28 cellular contexts compared by ENCODE assay signal in the genomic region with DNA sequence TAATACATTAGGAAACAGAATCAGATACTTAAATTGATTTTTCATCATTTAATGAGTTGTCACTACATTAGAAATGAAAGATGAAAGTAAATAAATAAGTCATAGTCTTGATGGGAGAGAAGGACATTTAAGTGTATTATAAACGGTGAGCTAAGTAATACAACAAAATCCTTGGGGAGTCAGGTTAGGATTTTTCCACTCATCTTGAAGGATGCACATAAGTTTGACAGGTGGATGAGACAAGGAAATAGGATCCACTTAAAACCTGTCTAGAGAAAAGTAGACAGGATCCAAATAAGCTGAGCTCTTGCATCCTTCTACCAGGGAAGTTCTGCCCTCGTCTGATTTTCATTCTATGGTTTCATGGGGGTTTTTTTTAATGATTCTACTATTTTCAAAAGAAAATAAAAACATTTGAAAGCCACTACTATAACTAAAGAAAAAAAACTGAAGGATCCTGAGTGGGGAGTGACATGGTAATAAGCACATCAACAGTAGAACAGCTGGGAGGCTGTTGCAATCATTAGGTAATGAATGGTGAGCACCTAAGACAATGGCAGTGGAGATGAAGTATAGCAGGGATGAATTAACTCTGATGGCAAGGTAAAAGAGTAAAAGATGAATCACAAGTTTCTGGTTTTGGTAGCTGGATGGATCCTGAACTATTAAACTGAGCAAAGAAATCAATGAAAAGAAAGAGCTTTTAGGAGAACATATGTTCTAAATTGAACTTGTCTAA. TPM values are rescaled to one million over a fixed set of nuclear protein-coding genes. Genes with fewer than 3 reads are reported as not detected.
"Had no signal": no experiment of that assay in that cellular context is flagged by ENCODE, and none has a peak within 500 bp of the region (broad histone marks: within the 10 kb centered on the region; RNA-seq: fewer than 3 reads in every experiment).

No MANE protein-coding gene starts in this region.

- H3K27ac ChIP-seq: ascending aorta, pancreas, prostate gland, sigmoid colon, upper lobe of right lung had no signal

- ATAC-seq: left cardiac atrium; left ventricle myocardium superior; pancreas; stimulated activated memory B cell treated with anti-CD40 and anti-IgM and Interleukin-4, amounts not matched to agents 10 μg/mL and 1 μg/mL and 100 μg/mL, for 72 hours; stimulated activated naive CD8-positive, alpha-beta T cell treated with anti-CD3 and anti-CD28 coated beads, Interleukin-15, amount 100 ng/mL, for 72 hours; upper lobe of right lung; WTC11 had no signal

- H3K36me3 Mint-ChIP-seq: WTC11 had no signal

- H3K27ac Mint-ChIP-seq: activated naive CD8-positive, alpha-beta T cell; brain; naive B cell; nephron progenitor cell; stimulated activated memory B cell treated with anti-CD40 and anti-IgM and Interleukin-4, amounts not matched to agents 10 μg/mL and 1 μg/mL and 100 μg/mL, for 72 hours; WTC11 had no signal

- H3K4me1 Mint-ChIP-seq: naive B cell, nephron progenitor cell had no signal

- H3K4me3 ChIP-seq: ascending aorta, pancreas, prostate gland, sigmoid colon, smooth muscle cell, upper lobe of right lung had no signal

- H3K4me3 Mint-ChIP-seq: activated naive CD8-positive, alpha-beta T cell; brain; naive B cell; nephron progenitor cell; stimulated activated memory B cell treated with anti-CD40 and anti-IgM and Interleukin-4, amounts not matched to agents 10 μg/mL and 1 μg/mL and 100 μg/mL, for 72 hours; stimulated activated naive CD8-positive, alpha-beta T cell treated with anti-CD3 and anti-CD28 coated beads, Interleukin-15, amount 100 ng/mL, for 72 hours; WTC11 had no signal

- DNase-seq: activated CD4-positive, alpha-beta T cell treated with anti-CD3 and anti-CD28 coated beads, Interleukin-2, amount 50 U/mL, for 4 hours; activated effector memory CD4-positive, alpha-beta T cell treated with Interleukin-2 at 50 U/mL for 16 hours; activated naive CD4-positive, alpha-beta T cell treated with Interleukin-2 at 50 U/mL for 16 hours; activated T-cell treated with anti-CD3 and anti-CD28 coated beads for 4 hours; cortex of kidney; islet precursor cell; left cardiac atrium; left ventricle myocardium superior; naive B cell; nephron progenitor cell; nucleus accumbens; pancreas; sigmoid colon; stimulated activated CD4-positive, alpha-beta T cell treated with anti-CD3 and anti-CD28 coated beads, Interleukin-1b, Interleukin-23, amount 100 ng/mL, for 48 hours; stimulated activated CD4-positive, alpha-beta T cell treated with anti-CD3 and anti-CD28 coated beads, Interleukin-4, amount 100 ng/mL, for 4 hours; stimulated activated CD8-positive, alpha-beta memory T cell treated with anti-CD3 and anti-CD28 coated beads, Interleukin-4, amount 100 ng/mL, for 48 hours; stimulated activated naive CD8-positive, alpha-beta T cell treated with anti-CD3 and anti-CD28 coated beads, Interleukin-15, amount 100 ng/mL, for 72 hours; substantia nigra; T-helper 2 cell; upper lobe of right lung had no signal

- H3K4me2 ChIP-seq: smooth muscle cell had no signal

- H3K36me3 ChIP-seq: ascending aorta, pancreas, prostate gland, sigmoid colon, upper lobe of right lung had no signal

- H3K27me3 ChIP-seq: ascending aorta, pancreas, sigmoid colon, upper lobe of right lung had no signal

- H3K27me3 Mint-ChIP-seq: activated naive CD8-positive, alpha-beta T cell; brain; stimulated activated naive CD8-positive, alpha-beta T cell treated with anti-CD3 and anti-CD28 coated beads, Interleukin-15, amount 100 ng/mL, for 72 hours had no signal

- H3K9me3 ChIP-seq: ascending aorta, pancreas, prostate gland, sigmoid colon, upper lobe of right lung had no signal

RNA-seq across cellular contexts. Expression of a gene that starts 30.9 kb away (rescaled TPM):
- polyA plus RNA-seq: endothelial cell of umbilical vein, smooth muscle cell had no signal
